11 cellular contexts compared by ENCODE assay signal in genomic region chr4:24857996-24858395, GRCh38. TPM values are rescaled to one million over a fixed set of nuclear protein-coding genes. Genes with fewer than 3 reads are reported as not detected.
DNase-seq lines count a peak whose midpoint lies in the region; ATAC-seq and TF ChIP-seq lines count a peak whose summit lies in the region.
"Had no signal": no experiment of that assay in that cellular context is flagged by ENCODE, and none has a peak within 500 bp of the region (broad histone marks: within the 10 kb centered on the region; RNA-seq: fewer than 3 reads in every experiment).

No MANE protein-coding gene starts in this region.

- H3K4me1 ChIP-seq in BLaER1, result peaks cover 70% of the 10 kb centered on the region
- peaks cover 17 to 55% (median 20%) of the 10 kb centered on the region in 3 donors for H3K4me1 ChIP-seq in gastroesophageal sphincter
- peaks cover 18% of the 10 kb centered on the region for H3K4me1 ChIP-seq in rectal smooth muscle tissue (ENCODE audit: control insufficient read depth, insufficient read depth, low read length)

- ATAC-seq in gastroesophageal sphincter (peak; percentile 79), HG03521 (IDR thresholded peaks at IDR 0.05; ENCODE audit: unreplicated experiment) (no peak), HG03442 (IDR thresholded peaks at IDR 0.05; ENCODE audit: unreplicated experiment) (no peak)

- 0 to 4% methylated on average over 1 to 2 of the region's 2 CpGs for WGBS in gastroesophageal sphincter (ENCODE audit: low coverage in 1 of 2), 2 donors

- peak overlapping the region; percentile 30; the same call in 1 of the 2 replicates for H3K4me3 ChIP-seq in BLaER1
- H3K4me3 ChIP-seq in gastroesophageal sphincter, result peak overlapping the region in 1 of 2 donors; percentile 7
- H3K4me3 ChIP-seq in rectal smooth muscle tissue (ENCODE audit: low read length), result no peak overlapping the region

- TF ChIP-seq POLR2A in gastroesophageal sphincter (IDR thresholded peaks at IDR 0.05), result no peak

- H3K27ac ChIP-seq in BLaER1 (peak overlapping the region; percentile 78), gastroesophageal sphincter (peak overlapping the region; percentile 72 to 93 (median 78)), rectal smooth muscle tissue (ENCODE audit: low read depth, low read length) (peak overlapping the region; percentile 45)

- H3K9ac ChIP-seq in BLaER1, result peak overlapping the region; percentile 70
- no peak overlapping the region for H3K9ac ChIP-seq in rectal smooth muscle tissue (ENCODE audit: low read length)

- peak; percentile 40 for DNase-seq in amniotic epithelial cell (ENCODE audit: low read depth)
- DNase-seq in NCI-H2081 (lab: John Stamatoyannopoulos, UW), result no peak
- no peak for DNase-seq in NCI-H446 treated with DMSO at 0.1 percent for 48 hours (lab: John Stamatoyannopoulos, UW)
- DNase-seq: activated gamma-delta T cell; CD4-positive, CD25-positive, alpha-beta regulatory T cell; mesendoderm had no signal

- no peaks in the 10 kb centered on the region for H4K20me1 ChIP-seq in BLaER1

- peak overlapping the region; percentile 84 for H3K4me2 ChIP-seq in BLaER1

- H3K27me3 ChIP-seq in BLaER1 (no peaks in the 10 kb centered on the region), gastroesophageal sphincter (no peaks in the 10 kb centered on the region), rectal smooth muscle tissue (ENCODE audit: control insufficient read depth, insufficient read depth, low read length) (no peaks in the 10 kb centered on the region)

- TF ChIP-seq CTCF in gastroesophageal sphincter (IDR thresholded peaks at IDR 0.05), result no peak

- H3K9me3 ChIP-seq in BLaER1 (peaks cover 36% of the 10 kb centered on the region), gastroesophageal sphincter (no peaks in the 10 kb centered on the region)

- TF ChIP-seq EP300 in gastroesophageal sphincter (IDR thresholded peaks at IDR 0.05), result no peak

- H3K36me3 ChIP-seq in BLaER1 (peaks cover 18% of the 10 kb centered on the region), gastroesophageal sphincter (peaks cover 0 to 12% of the 10 kb centered on the region in 2 donors), rectal smooth muscle tissue (ENCODE audit: control insufficient read depth, insufficient read depth, low read length) (no peaks in the 10 kb centered on the region)

RNA-seq across cellular contexts. Expression of gene CCDC149, which starts 54.8 kb away (rescaled TPM):
- 10 to 100 TPM; 21.9 to 38.7 (median 34.0) TPM for total RNA-seq in gastroesophageal sphincter
- total RNA-seq: CD4-positive, CD25-positive, alpha-beta regulatory T cell had no signal
